ENCODE assay signal across 13 cellular contexts in genomic region chr1:6338685-6339084, GRCh38. TPM values are rescaled to one million over a fixed set of nuclear protein-coding genes. Genes with fewer than 3 reads are reported as not detected.
DNase-seq lines count a peak whose midpoint lies in the region; ATAC-seq and TF ChIP-seq lines count a peak whose summit lies in the region.
"Had no signal": no experiment of that assay in that cellular context is flagged by ENCODE, and none has a peak within 500 bp of the region (broad histone marks: within the 10 kb centered on the region; RNA-seq: fewer than 3 reads in every experiment).

No MANE protein-coding gene starts in this region.

- H3K36me3 Mint-ChIP-seq in neural crest cell (ENCODE audit: low read depth), result no peaks in the 10 kb centered on the region

- H3K4me1 Mint-ChIP-seq in neural crest cell, result peaks cover 58% of the 10 kb centered on the region

- no peaks in the 10 kb centered on the region for H3K9me3 Mint-ChIP-seq in neural crest cell

- 88% methylated on average over 7 of the region's 7 CpGs for WGBS in mesenchymal stem cell
- 85% methylated on average over 6 of the region's 7 CpGs for WGBS in suprapubic skin

- H3K23ac ChIP-seq in mesenchymal stem cell (ENCODE audit: low read length in 2 of 2), result no peak overlapping the region

- no peak overlapping the region for H2BK120ac ChIP-seq in mesenchymal stem cell (ENCODE audit: low read depth, low read length)

- no peak overlapping the region for H3K4ac ChIP-seq in mesenchymal stem cell (ENCODE audit: low read depth in 1 of 2, low read length in 2 of 2)

- no peaks in the 10 kb centered on the region for H3K36me3 ChIP-seq in iPS-18a (ENCODE audit: control insufficient read depth, low read depth, low read length)
- peaks cover 0 to 35% of the 10 kb centered on the region in 2 experiments for H3K36me3 ChIP-seq in mesenchymal stem cell (ENCODE audit: control insufficient read depth in 1 of 2, insufficient read depth in 2 of 2, low read depth in 1 of 2, low read length in 2 of 2)
- H3K36me3 ChIP-seq in suprapubic skin, result peaks cover 19% of the 10 kb centered on the region

- no peak overlapping the region for H2AK5ac ChIP-seq in mesenchymal stem cell (ENCODE audit: low read length, severe bottlenecking)

- no peak overlapping the region for H3K14ac ChIP-seq in mesenchymal stem cell (ENCODE audit: low read length in 2 of 2)

- no peaks in the 10 kb centered on the region for H3K9me3 ChIP-seq in iPS-18a (ENCODE audit: control insufficient read depth, low read depth, low read length)
- H3K9me3 ChIP-seq in mesenchymal stem cell (ENCODE audit: control insufficient read depth, low read length), result no peaks in the 10 kb centered on the region
- H3K9me3 ChIP-seq in suprapubic skin, result no peaks in the 10 kb centered on the region
- H3K9me3 ChIP-seq: SK-N-SH had no signal

- no peak for ATAC-seq in foreskin keratinocyte
- ATAC-seq: HCT116 had no signal

- no peak for TF ChIP-seq CTCF in neural crest cell (conservative IDR thresholded peaks at IDR 0.05)
- no peak for TF ChIP-seq CTCF in suprapubic skin (IDR thresholded peaks at IDR 0.05)
- no peak for TF ChIP-seq CTCF in foreskin keratinocyte (conservative IDR thresholded peaks at IDR 0.05)

- H3K4me2 ChIP-seq in mesenchymal stem cell (ENCODE audit: low read length, poor library complexity, severe bottlenecking), result no peak overlapping the region
- H3K4me2 ChIP-seq: SK-N-SH had no signal

- H3K4me1 ChIP-seq in iPS-18a (ENCODE audit: control insufficient read depth, low read depth, low read length), result peaks cover 22% of the 10 kb centered on the region
- no peaks in the 10 kb centered on the region for H3K4me1 ChIP-seq in mesenchymal stem cell (ENCODE audit: control insufficient read depth, insufficient read depth, low read depth, low read length)
- H3K4me1 ChIP-seq in suprapubic skin, result peaks cover 8% of the 10 kb centered on the region
- H3K4me1 ChIP-seq in foreskin keratinocyte, result no peaks in the 10 kb centered on the region

- no peak overlapping the region for H4K91ac ChIP-seq in mesenchymal stem cell (ENCODE audit: low read length)

- H3K27ac ChIP-seq in iPS-18a (ENCODE audit: low read length) (peak overlapping the region; percentile 48), mesenchymal stem cell (ENCODE audit: low read length, poor library complexity, severe bottlenecking) (no peak overlapping the region), suprapubic skin (no peak overlapping the region), foreskin keratinocyte (no peak overlapping the region)

- peak; percentile 46 for DNase-seq in ELF-1 (ENCODE audit: low read depth, low spot score)
- DNase-seq in NCI-H2227 (lab: John Stamatoyannopoulos, UW; ENCODE audit: unreplicated experiment), result peak; percentile 90
- DNase-seq in neural crest cell (ENCODE audit: low read depth, low spot score), result peak; percentile 37
- DNase-seq in mesenchymal stem cell, result no peak
- DNase-seq in MV-4-11 (lab: John Stamatoyannopoulos, UW), result no peak
- no peak for DNase-seq in suprapubic skin (ENCODE audit: low spot score in 2 of 2)
- no peak for DNase-seq in foreskin keratinocyte
- DNase-seq: DMS 273 treated with DMSO at 0.1 percent for 48 hours, NCI-H82, Right ventricle myocardium superior, SK-N-SH had no signal

- H3K27me3 ChIP-seq in iPS-18a (ENCODE audit: control insufficient read depth, insufficient read depth, low read length), result no peaks in the 10 kb centered on the region
- H3K27me3 ChIP-seq in mesenchymal stem cell (ENCODE audit: control insufficient read depth in 1 of 2, insufficient read depth in 1 of 2, low read length in 2 of 2), result no peaks in the 10 kb centered on the region
- no peaks in the 10 kb centered on the region for H3K27me3 ChIP-seq in suprapubic skin
- no peaks in the 10 kb centered on the region for H3K27me3 ChIP-seq in foreskin keratinocyte

- no peak overlapping the region for H3K9ac ChIP-seq in iPS-18a (ENCODE audit: low read length)
- no peak overlapping the region for H3K9ac ChIP-seq in mesenchymal stem cell (ENCODE audit: low read length)
- H3K9ac ChIP-seq: SK-N-SH had no signal

- H3K18ac ChIP-seq in mesenchymal stem cell (ENCODE audit: low read depth in 1 of 2, low read length in 2 of 2), result no peak overlapping the region

- H2AFZ ChIP-seq in mesenchymal stem cell (ENCODE audit: low read depth, low read length), result no peak overlapping the region

- H3K27ac Mint-ChIP-seq in neural crest cell (ENCODE audit: unreplicated experiment), result peak overlapping the region; percentile 75

- H3K4me3 ChIP-seq in iPS-18a (ENCODE audit: low read length) (no peak overlapping the region), mesenchymal stem cell (ENCODE audit: insufficient read depth in 1 of 2, low read depth in 1 of 2, low read length in 2 of 2) (no peak overlapping the region), suprapubic skin (no peak overlapping the region)

- H2BK5ac ChIP-seq in mesenchymal stem cell (ENCODE audit: low read depth, low read length, poor library complexity, severe bottlenecking), result no peak overlapping the region

- peaks cover 7% of the 10 kb centered on the region for H3K79me1 ChIP-seq in mesenchymal stem cell (replicated peaks; ENCODE audit: low read length, poor library complexity, severe bottlenecking)

- no peak for TF ChIP-seq EP300 in suprapubic skin (IDR thresholded peaks at IDR 0.05)

- no peak overlapping the region for H2BK15ac ChIP-seq in mesenchymal stem cell (ENCODE audit: low read depth, poor library complexity, severe bottlenecking)

- no peaks in the 10 kb centered on the region for H3K27me3 Mint-ChIP-seq in neural crest cell (ENCODE audit: low read depth)

- no peak overlapping the region for H2BK12ac ChIP-seq in mesenchymal stem cell (ENCODE audit: low read length in 2 of 2)

- no peak overlapping the region for H4K8ac ChIP-seq in mesenchymal stem cell (ENCODE audit: low read length)

- TF ChIP-seq POLR2A in suprapubic skin (IDR thresholded peaks at IDR 0.05), result no peak

- H3K4me3 Mint-ChIP-seq in neural crest cell, result peak overlapping the region; percentile 57

RNA-seq across cellular contexts. Expression of gene ACOT7, which starts 54.9 kb away (rescaled TPM):
- 107 and 110 TPM in 2 replicates for total RNA-seq in neural crest cell
- 67.2 TPM for polyA plus RNA-seq in mesenchymal stem cell (2013, experiment 1 of 2)
- 69.0 TPM for polyA plus RNA-seq in mesenchymal stem cell (2013, experiment 2 of 2)
- total RNA-seq in suprapubic skin, result 10 to 100 TPM in 3 of 4 donors, 1 to 10 TPM in 1; 8.4 to 40.5 (median 26.7) TPM
- 138 and 139 TPM in 2 replicates for total RNA-seq in foreskin keratinocyte
- polyA plus RNA-seq in foreskin keratinocyte, result 239 and 257 TPM in 2 replicates

Comparison
In these comparisons a context has a peak if more than half of its experiments do, and no peak if none do; other contexts are left out.
1. DNase-seq: peak in ELF-1 (single experiment), NCI-H2227 (single experiment) and neural crest cell (single experiment); none in mesenchymal stem cell (single experiment), MV-4-11 (single experiment), suprapubic skin (0 of 2) and foreskin keratinocyte (0 of 2).